Comparison of ENCODE assay signal across 8 cellular contexts in genomic region chr9:6788175-6789016, GRCh38. TPM values are rescaled to one million over a fixed set of nuclear protein-coding genes. Genes with fewer than 3 reads are reported as not detected.
DNase-seq lines count a peak whose midpoint lies in the region; ATAC-seq and TF ChIP-seq lines count a peak whose summit lies in the region.

No MANE protein-coding gene starts in this region.

- no peaks in the 10 kb centered on the region for H3K9me2 ChIP-seq in GM23248 (ENCODE audit: insufficient read depth)

- no peak for ATAC-seq in activated T-helper 17 cell treated with anti-CD3 and anti-CD28 coated beads, Interleukin-2, amount 50 U/mL, for 72 hours (replicated peaks)
- ATAC-seq in gastrocnemius medialis, result peak in 1 of 2 donors; percentile 56
- ATAC-seq in GM19023 (IDR thresholded peaks at IDR 0.05; ENCODE audit: unreplicated experiment), result no peak
- ATAC-seq in gastroesophageal sphincter, result no peak

- WGBS in GM23248 (ENCODE audit: low coverage in 1 of 2, low lambda C conversion rate in 2 of 2, missing lambda C conversion rate in 2 of 2), 2 experiments, result 19 to 20% methylated on average over 8 of the region's 8 CpGs
- 30 to 39% methylated on average over 5 to 7 of the region's 8 CpGs for WGBS in gastroesophageal sphincter (ENCODE audit: low coverage in 1 of 2), 2 donors

- H3K27me3 ChIP-seq in GM23248 (replicated peaks; ENCODE audit: insufficient read depth) (no peaks in the 10 kb centered on the region), gastrocnemius medialis (no peaks in the 10 kb centered on the region), gastroesophageal sphincter (no peaks in the 10 kb centered on the region)

- H3K27ac ChIP-seq in GM23248 (peak overlapping the region; percentile 45), gastrocnemius medialis (peak overlapping the region; percentile 7 to 47 (median 26)), gastroesophageal sphincter (peak overlapping the region in 1 of 4 donors; percentile 24)

- peak overlapping the region; percentile 78 for H3K4me2 ChIP-seq in GM23248 (ENCODE audit: unreplicated experiment)

- no peaks in the 10 kb centered on the region for H3K27me3 Mint-ChIP-seq in activated T-helper 17 cell treated with anti-CD3 and anti-CD28 coated beads, Interleukin-2, amount 50 U/mL, for 72 hours

- no peak overlapping the region for H3K4me3 Mint-ChIP-seq in activated T-helper 17 cell treated with anti-CD3 and anti-CD28 coated beads, Interleukin-2, amount 50 U/mL, for 72 hours

- peaks cover 11% of the 10 kb centered on the region for H3K36me3 Mint-ChIP-seq in activated T-helper 17 cell treated with anti-CD3 and anti-CD28 coated beads, Interleukin-2, amount 50 U/mL, for 72 hours (ENCODE audit: low read depth)

- TF ChIP-seq POLR2A in gastrocnemius medialis (IDR thresholded peaks at IDR 0.05), result no peak
- TF ChIP-seq POLR2A in gastroesophageal sphincter (IDR thresholded peaks at IDR 0.05), result no peak

- in situ Hi-C loops in GM23248 (cut with MboI) (no loop called here), gastrocnemius medialis (cut with MboI; ENCODE audit: low sequenced_read_pairs in 4 of 4) (no loop called here)

- no peak for TF ChIP-seq EP300 in gastroesophageal sphincter (IDR thresholded peaks at IDR 0.05)

- H3K9me3 ChIP-seq in GM23248 (ENCODE audit: low read depth), result no peaks in the 10 kb centered on the region
- H3K9me3 ChIP-seq in gastrocnemius medialis, result no peaks in the 10 kb centered on the region
- H3K9me3 ChIP-seq in gastroesophageal sphincter, result no peaks in the 10 kb centered on the region

- peaks cover 11% of the 10 kb centered on the region; the same call in 1 of the 2 replicates for H4K20me1 ChIP-seq in GM23248 (ENCODE audit: insufficient read depth)

- intact Hi-C loops in gastrocnemius medialis (cut with DNase I; ENCODE audit: low total_unique reads), result no loop called here

- H3K4me3 ChIP-seq in GM23248 (peak overlapping the region; percentile 65), gastrocnemius medialis (peak overlapping the region in 1 of 4 donors; percentile 8), gastroesophageal sphincter (no peak overlapping the region)

- H3K4me1 ChIP-seq in GM23248 (ENCODE audit: insufficient read depth) (peaks cover 16% of the 10 kb centered on the region), gastrocnemius medialis (peaks cover 22 to 26% of the 10 kb centered on the region in 2 donors), gastroesophageal sphincter (peaks cover 0 to 52% (median 12%) of the 10 kb centered on the region in 3 donors)

- peak; percentile 82 for DNase-seq in GM23248
- DNase-seq in hepatic stellate cell (ENCODE audit: low spot score), result peak; percentile 73
- DNase-seq in gastrocnemius medialis, result no peak
- DNase-seq in activated gamma-delta T cell treated with Interleukin-2 at 50 U/mL for 16 hours, result no peak
- no peak for DNase-seq in NOMO-1 treated with dmso at 0.1 percent for 144 hours (lab: John Stamatoyannopoulos, UW; ENCODE audit: unreplicated experiment)

- H3K36me3 ChIP-seq in GM23248 (ENCODE audit: low read depth) (no peaks in the 10 kb centered on the region), gastrocnemius medialis (peaks cover 0 to 1% of the 10 kb centered on the region in 2 donors), gastroesophageal sphincter (peaks cover 0 to 7% of the 10 kb centered on the region in 2 donors)

- no peak for TF ChIP-seq CTCF in gastrocnemius medialis (IDR thresholded peaks at IDR 0.05 in 4 of 5, conservative IDR thresholded peaks at IDR 0.05 in 1 of 5)
- TF ChIP-seq CTCF in gastroesophageal sphincter (IDR thresholded peaks at IDR 0.05), result no peak

- peaks cover 31% of the 10 kb centered on the region for H3K4me1 Mint-ChIP-seq in activated T-helper 17 cell treated with anti-CD3 and anti-CD28 coated beads, Interleukin-2, amount 50 U/mL, for 72 hours

- peaks cover 94% of the 10 kb centered on the region for H3K79me2 ChIP-seq in GM23248 (ENCODE audit: insufficient read depth)

- H3K9me3 Mint-ChIP-seq in activated T-helper 17 cell treated with anti-CD3 and anti-CD28 coated beads, Interleukin-2, amount 50 U/mL, for 72 hours, result no peaks in the 10 kb centered on the region

- H3K27ac Mint-ChIP-seq in activated T-helper 17 cell treated with anti-CD3 and anti-CD28 coated beads, Interleukin-2, amount 50 U/mL, for 72 hours, result peak overlapping the region; percentile 48

- H2AFZ ChIP-seq in GM23248, result peak overlapping the region; percentile 49

- peak overlapping the region; percentile 25; the same call in 1 of the 2 replicates for H3K9ac ChIP-seq in GM23248

- H3F3A ChIP-seq in GM23248 (ENCODE audit: insufficient read depth), result peaks cover 18% of the 10 kb centered on the region

RNA-seq across cellular contexts. Expression of gene KDM4C, which starts 30.6 kb away (rescaled TPM):
- total RNA-seq in GM23248 (2014; rRNA removed; shearing (Covaris generic)), result 20.6 TPM in 2 replicates
- polyA plus RNA-seq in GM23248 (2016; fragmentation: Nextera tagmentation; extraction: Ambion mirVana), result 12.0 and 14.3 TPM in 2 replicates
- 10 to 100 TPM; 46.6 to 70.9 TPM for total RNA-seq in activated T-helper 17 cell treated with anti-CD3 and anti-CD28 coated beads, Interleukin-2, amount 50 U/mL, for 72 hours
- 10 to 100 TPM in 2 of 4 donors, 1 to 10 TPM in 2; 7.7 to 23.3 (median 10.0) TPM for total RNA-seq in gastrocnemius medialis
- 10 to 100 TPM; 17.7 to 65.2 (median 29.5) TPM for total RNA-seq in gastroesophageal sphincter

Comparison
In these comparisons a context has a peak if more than half of its experiments do, and no peak if none do; other contexts are left out.
1. DNase-seq: peak in GM23248 (single experiment) and hepatic stellate cell (single experiment); none in gastrocnemius medialis (0 of 2), activated gamma-delta T cell treated with Interleukin-2 at 50 U/mL for 16 hours (single experiment) and NOMO-1 treated with dmso at 0.1 percent for 144 hours (single experiment).